ENCODE assay signal across 8 cellular contexts in the genomic region with DNA sequence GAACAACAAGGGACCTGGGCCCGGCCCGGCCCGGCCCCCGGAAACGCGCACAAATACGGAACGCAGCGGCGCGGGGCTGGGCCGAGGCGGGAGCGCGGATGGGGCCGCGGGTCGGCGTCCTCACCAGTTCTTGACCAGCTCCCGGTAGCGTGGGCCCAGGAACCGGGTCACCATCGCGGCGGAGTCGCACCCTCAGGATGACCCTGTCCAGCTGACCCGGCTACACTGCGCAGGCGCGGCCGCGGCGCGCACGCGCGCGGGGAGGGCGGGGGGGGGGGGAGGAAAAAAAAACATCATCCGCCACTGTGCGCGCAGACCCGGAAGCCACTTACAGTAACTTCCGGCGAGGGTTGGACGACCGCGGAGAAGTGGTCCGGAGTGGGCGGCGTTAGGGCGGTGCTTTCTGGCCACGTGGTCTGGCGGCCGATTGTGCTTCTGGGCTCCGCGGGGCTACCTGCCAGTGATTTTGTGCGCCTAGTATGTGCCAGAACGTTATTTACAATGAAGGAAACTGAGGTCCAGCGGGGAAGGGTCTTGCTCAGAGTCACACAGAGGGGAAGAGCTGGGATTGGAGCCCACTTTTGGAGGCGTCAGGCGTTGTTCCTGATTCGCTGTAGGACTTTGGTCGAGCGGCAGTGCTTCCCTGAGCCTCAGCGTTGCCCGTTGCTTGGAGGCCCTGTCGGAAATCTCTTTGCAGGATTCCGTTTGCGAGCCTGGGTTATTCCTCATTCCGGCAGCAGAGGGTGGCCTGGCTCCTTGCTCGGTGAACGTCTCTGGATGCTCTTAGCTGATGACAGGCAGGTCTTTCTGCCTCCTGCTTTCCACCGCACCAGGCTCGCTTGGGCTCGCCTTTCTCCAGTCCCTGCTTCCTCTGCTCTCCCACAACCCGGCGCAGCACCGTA. TPM values are rescaled to one million over a fixed set of nuclear protein-coding genes. Genes with fewer than 3 reads are reported as not detected.
DNase-seq lines count a peak whose midpoint lies in the region; FAIRE-seq and TF ChIP-seq lines count a peak whose summit lies in the region.

UQCR11 (minus strand) TSS at position 227 of the 902 bp plus-strand sequence; CDS start at position 174, 53 bp downstream.

- DNase-seq in GM04504 (ENCODE audit: low read depth) (peak; percentile 90), HFF-Myc (ENCODE audit: extremely low read depth, low read depth) (peak; percentile 91), NAMALWA (ENCODE audit: low spot score) (peak; percentile 96), SK-N-DZ (ENCODE audit: low spot score) (peak; percentile 97), frontal cortex (ENCODE audit: low spot score in 2 of 2) (peak; percentile 98), substantia nigra (lab: John Stamatoyannopoulos, UW) (peak; percentile 80 to 97 (median 93))
- DNase-seq in activated naive CD4-positive, alpha-beta T cell treated with anti-CD3 and anti-CD28 coated beads for 36 hours: peak; percentile 94

- peaks cover 38 to 43% of the 10 kb centered on the region in 2 experiments for H3K4me1 ChIP-seq in neutrophil (ENCODE audit: control insufficient read depth in 1 of 2, insufficient read depth in 1 of 2, low read depth in 1 of 2, low read length in 1 of 2)

- H3K4me3 Mint-ChIP-seq in activated naive CD4-positive, alpha-beta T cell treated with anti-CD3 and anti-CD28 coated beads for 36 hours: peak within 1 kb of the TSS; percentile 98

- peak within 1 kb of the TSS; percentile 96 for H3K4me3 ChIP-seq in HFF-Myc (replicated peaks; ENCODE audit: low read depth, low read length)
- peak within 1 kb of the TSS; percentile 75 to 90 for H3K4me3 ChIP-seq in neutrophil (ENCODE audit: low read depth in 1 of 2, low read length in 1 of 2)

- peaks cover 26% of the 10 kb centered on the region for H3K27me3 ChIP-seq in neutrophil

- intact Hi-C loops in activated naive CD4-positive, alpha-beta T cell treated with anti-CD3 and anti-CD28 coated beads for 36 hours (cut with micrococcal nuclease): loop anchor here (1.0 kb wide), 5 partner anchors 13 to 162 kb away; partner anchors contain the start of genes C19orf25, MBD3 and TCF3

- no peaks in the 10 kb centered on the region for H3K9me3 ChIP-seq in neutrophil

- no peaks in the 10 kb centered on the region for H3K9me3 Mint-ChIP-seq in activated naive CD4-positive, alpha-beta T cell treated with anti-CD3 and anti-CD28 coated beads for 36 hours

- peak within 1 kb of the TSS; percentile 90 for H3K27ac ChIP-seq in neutrophil
- H3K27ac ChIP-seq in substantia nigra (ENCODE audit: low read depth, low read length, poor library complexity, severe bottlenecking): peak within 1 kb of the TSS; percentile 94

- CTCF ChIA-PET in activated naive CD4-positive, alpha-beta T cell treated with anti-CD3 and anti-CD28 coated beads for 36 hours (lab: Charles Lee): interaction anchor here (0.6 to 2.5 kb wide), 7 partner anchors 15 to 296 kb away, joined by 3 to 13 read pairs (median 3); no protein-coding TSS in a partner anchor

- peaks cover 48% of the 10 kb centered on the region for H3K4me1 Mint-ChIP-seq in activated naive CD4-positive, alpha-beta T cell treated with anti-CD3 and anti-CD28 coated beads for 36 hours (ENCODE audit: low read depth)

- H3K27ac Mint-ChIP-seq in activated naive CD4-positive, alpha-beta T cell treated with anti-CD3 and anti-CD28 coated beads for 36 hours: peak within 1 kb of the TSS; percentile 97

- TF ChIP-seq CTCF in HFF-Myc (IDR thresholded peaks at IDR 0.05; ENCODE audit: low read depth, low read length, missing control alignments) (peak; percentile 54), neutrophil (IDR thresholded peaks at IDR 0.05) (peak; percentile 54)

- no peaks in the 10 kb centered on the region for H3K27me3 Mint-ChIP-seq in activated naive CD4-positive, alpha-beta T cell treated with anti-CD3 and anti-CD28 coated beads for 36 hours (ENCODE audit: low read depth)

- peaks cover 12% of the 10 kb centered on the region for H3K36me3 Mint-ChIP-seq in activated naive CD4-positive, alpha-beta T cell treated with anti-CD3 and anti-CD28 coated beads for 36 hours (ENCODE audit: low read depth)

- H3K36me3 ChIP-seq in neutrophil: peaks cover 6% of the 10 kb centered on the region

- no peak for FAIRE-seq in frontal cortex (lab: Jason Lieb, UNC)

RNA-seq across cellular contexts. Expression of gene UQCR11, which starts in this region (rescaled TPM):
- 159 and 185 TPM in 2 replicates for polyA plus RNA-seq in SK-N-DZ (2014; cell fraction: cytosol; rRNA removed)
- 75.7 and 98.4 TPM in 2 replicates for polyA plus RNA-seq in SK-N-DZ (2014; cell fraction: nucleus; rRNA removed)
- total RNA-seq in activated naive CD4-positive, alpha-beta T cell treated with anti-CD3 and anti-CD28 coated beads for 36 hours: 100 to 1,000 TPM; 281 to 293 TPM
- 65.6 TPM for total RNA-seq in frontal cortex

Comparison
In these comparisons a context has a peak if more than half of its experiments do, and no peak if none do; other contexts are left out.
1. Peak in every context shown above with its lines: DNase-seq, H3K4me3 ChIP-seq and H3K27ac ChIP-seq.